ENCODE assay signal across 15 cellular contexts in the genomic region with DNA sequence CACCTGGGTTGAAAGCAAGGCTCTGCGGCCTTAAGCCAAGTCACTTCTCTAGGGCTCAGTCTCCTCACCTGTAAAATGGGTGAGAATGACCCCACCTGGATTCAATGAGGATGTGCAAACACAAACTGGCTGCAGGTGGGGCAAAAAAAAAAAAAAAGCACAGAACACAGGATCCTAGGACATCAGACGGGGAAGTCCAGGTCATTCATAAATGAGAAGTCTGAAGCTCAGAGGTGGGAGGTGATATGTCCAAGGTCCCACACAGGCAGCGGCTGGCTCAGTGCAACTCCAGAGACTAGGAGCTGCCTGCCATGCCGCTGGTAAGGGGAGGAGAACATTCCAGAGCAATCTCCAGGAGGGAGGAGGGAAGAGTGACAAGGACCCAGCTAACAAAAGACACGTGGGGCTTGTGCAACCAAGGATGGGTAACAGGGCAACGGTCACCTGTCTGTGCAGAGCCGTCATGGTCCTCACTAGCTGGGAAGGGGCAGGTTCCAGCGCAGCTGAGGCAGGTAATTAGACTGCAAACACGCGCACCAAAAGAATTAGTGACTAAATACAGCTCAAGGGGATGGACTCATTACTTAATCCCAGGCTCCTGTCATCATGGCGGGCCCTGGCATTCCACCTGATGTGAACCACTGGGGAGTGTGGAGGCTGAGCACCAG. TPM values are rescaled to one million over a fixed set of nuclear protein-coding genes. Genes with fewer than 3 reads are reported as not detected.
DNase-seq lines count a peak whose midpoint lies in the region; ATAC-seq lines count a peak whose summit lies in the region.
"Had no signal": no experiment of that assay in that cellular context is flagged by ENCODE, and none has a peak within 500 bp of the region (broad histone marks: within the 10 kb centered on the region; RNA-seq: fewer than 3 reads in every experiment).

No MANE protein-coding gene starts in this region.

- H3K4me3 ChIP-seq in CD4-positive, CD25-positive, alpha-beta regulatory T cell (ENCODE audit: low read depth, low read length), result no peak overlapping the region
- H3K4me3 ChIP-seq: cardiac muscle cell, left lung, PC-9 had no signal

- H3K9me3 ChIP-seq in CD4-positive, CD25-positive, alpha-beta regulatory T cell (ENCODE audit: control insufficient read depth in 2 of 2, low read length in 2 of 2), result no peaks in the 10 kb centered on the region
- H3K9me3 ChIP-seq: left lung had no signal

- peaks cover 82% of the 10 kb centered on the region for H3K4me1 ChIP-seq in CD4-positive, CD25-positive, alpha-beta regulatory T cell (ENCODE audit: control insufficient read depth, insufficient read depth, low read length, poor library complexity, severe bottlenecking)

- no peaks in the 10 kb centered on the region for H3K36me3 ChIP-seq in CD4-positive, CD25-positive, alpha-beta regulatory T cell (ENCODE audit: control insufficient read depth, insufficient read depth, low read length)
- H3K36me3 ChIP-seq: cardiac muscle cell, left lung had no signal

- DNase-seq in CD4-positive, CD25-positive, alpha-beta regulatory T cell, result no peak
- DNase-seq in EH (ENCODE audit: low read depth) (peak; percentile 38), left lobe of liver (ENCODE audit: low spot score) (peak; percentile 70), AG08395 (ENCODE audit: low spot score) (no peak), medulla oblongata (ENCODE audit: extremely low spot score) (no peak)
- no peak for DNase-seq in activated T-helper 2 cell treated with anti-CD3 and anti-CD28 coated beads, Interferon-gamma antibody, Interleukin-2, Interleukin-4, amounts not matched to agents 10 μg/mL and 5 μg/mL and 100 μg/mL, durations not matched to agents 14 hours and 24 hours and 36 hours (ENCODE audit: low spot score)
- DNase-seq in activated CD8-positive, alpha-beta memory T cell treated with anti-CD3 and anti-CD28 coated beads, Interleukin-2, amount 10 ng/mL, durations not matched to agents 7 days and 5 days, result no peak
- DNase-seq: activated naive CD4-positive, alpha-beta T cell treated with anti-CD3 and anti-CD28 coated beads, Interleukin-2, amount 10 ng/mL, durations not matched to agents 7 days and 5 days; left lung; MM.1S; NCI-H187 treated with DMSO at 0.1 percent for 48 hours; NCI-H510A treated with DMSO at 0.1 percent for 48 hours; PC-9 had no signal

- H3K27ac ChIP-seq in CD4-positive, CD25-positive, alpha-beta regulatory T cell (ENCODE audit: insufficient read depth, low read length, poor library complexity, severe bottlenecking), result no peak overlapping the region
- H3K27ac ChIP-seq: cardiac muscle cell, left lung, PC-9 had no signal

- peaks cover 12 to 89% (median 68%) of the 10 kb centered on the region in 4 donors for H3K4me1 Mint-ChIP-seq in CD4-positive, CD25-positive, alpha-beta regulatory T cell
- H3K4me1 Mint-ChIP-seq in activated T-helper 2 cell treated with anti-CD3 and anti-CD28 coated beads, Interferon-gamma antibody, Interleukin-2, Interleukin-4, amounts not matched to agents 10 μg/mL and 5 μg/mL and 100 μg/mL, durations not matched to agents 14 hours and 24 hours and 36 hours (ENCODE audit: low read depth), result peaks cover 52% of the 10 kb centered on the region
- H3K4me1 Mint-ChIP-seq in activated CD8-positive, alpha-beta memory T cell treated with anti-CD3 and anti-CD28 coated beads, Interleukin-2, amount 10 ng/mL, durations not matched to agents 7 days and 5 days, result peaks cover 16% of the 10 kb centered on the region

- H3K36me3 Mint-ChIP-seq in CD4-positive, CD25-positive, alpha-beta regulatory T cell, result no peaks in the 10 kb centered on the region
- H3K36me3 Mint-ChIP-seq in activated T-helper 2 cell treated with anti-CD3 and anti-CD28 coated beads, Interferon-gamma antibody, Interleukin-2, Interleukin-4, amounts not matched to agents 10 μg/mL and 5 μg/mL and 100 μg/mL, durations not matched to agents 14 hours and 24 hours and 36 hours (ENCODE audit: low read depth), result no peaks in the 10 kb centered on the region
- H3K36me3 Mint-ChIP-seq in activated CD8-positive, alpha-beta memory T cell treated with anti-CD3 and anti-CD28 coated beads, Interleukin-2, amount 10 ng/mL, durations not matched to agents 7 days and 5 days, result no peaks in the 10 kb centered on the region
- H3K36me3 Mint-ChIP-seq: activated naive CD4-positive, alpha-beta T cell treated with anti-CD3 and anti-CD28 coated beads, Interleukin-2, amount 10 ng/mL, durations not matched to agents 7 days and 5 days had no signal

- no peaks in the 10 kb centered on the region for H3K27me3 Mint-ChIP-seq in CD4-positive, CD25-positive, alpha-beta regulatory T cell
- no peaks in the 10 kb centered on the region for H3K27me3 Mint-ChIP-seq in activated T-helper 2 cell treated with anti-CD3 and anti-CD28 coated beads, Interferon-gamma antibody, Interleukin-2, Interleukin-4, amounts not matched to agents 10 μg/mL and 5 μg/mL and 100 μg/mL, durations not matched to agents 14 hours and 24 hours and 36 hours (ENCODE audit: low read depth)
- H3K27me3 Mint-ChIP-seq in activated CD8-positive, alpha-beta memory T cell treated with anti-CD3 and anti-CD28 coated beads, Interleukin-2, amount 10 ng/mL, durations not matched to agents 7 days and 5 days, result no peaks in the 10 kb centered on the region
- H3K27me3 Mint-ChIP-seq: activated naive CD4-positive, alpha-beta T cell treated with anti-CD3 and anti-CD28 coated beads, Interleukin-2, amount 10 ng/mL, durations not matched to agents 7 days and 5 days had no signal

- ATAC-seq in CD4-positive, CD25-positive, alpha-beta regulatory T cell (ENCODE audit: low read depth in 2 of 2), result no peak
- ATAC-seq in left lobe of liver (peak; percentile 88), HG02571 (IDR thresholded peaks at IDR 0.05; ENCODE audit: unreplicated experiment) (no peak)
- no peak for ATAC-seq in activated CD8-positive, alpha-beta memory T cell treated with anti-CD3 and anti-CD28 coated beads, Interleukin-2, amount 10 ng/mL, durations not matched to agents 7 days and 5 days
- ATAC-seq: left lung had no signal

- H3K27me3 ChIP-seq in CD4-positive, CD25-positive, alpha-beta regulatory T cell (ENCODE audit: control insufficient read depth, insufficient read depth, low read length), result no peaks in the 10 kb centered on the region
- H3K27me3 ChIP-seq: cardiac muscle cell, left lung had no signal

- H3K9me3 Mint-ChIP-seq in CD4-positive, CD25-positive, alpha-beta regulatory T cell, result no peaks in the 10 kb centered on the region
- H3K9me3 Mint-ChIP-seq in activated T-helper 2 cell treated with anti-CD3 and anti-CD28 coated beads, Interferon-gamma antibody, Interleukin-2, Interleukin-4, amounts not matched to agents 10 μg/mL and 5 μg/mL and 100 μg/mL, durations not matched to agents 14 hours and 24 hours and 36 hours, result no peaks in the 10 kb centered on the region
- no peaks in the 10 kb centered on the region for H3K9me3 Mint-ChIP-seq in activated CD8-positive, alpha-beta memory T cell treated with anti-CD3 and anti-CD28 coated beads, Interleukin-2, amount 10 ng/mL, durations not matched to agents 7 days and 5 days (ENCODE audit: low read depth)
- H3K9me3 Mint-ChIP-seq: activated naive CD4-positive, alpha-beta T cell treated with anti-CD3 and anti-CD28 coated beads, Interleukin-2, amount 10 ng/mL, durations not matched to agents 7 days and 5 days had no signal

- peak overlapping the region; percentile 53 to 82 (median 66) for H3K4me3 Mint-ChIP-seq in CD4-positive, CD25-positive, alpha-beta regulatory T cell
- H3K4me3 Mint-ChIP-seq in activated T-helper 2 cell treated with anti-CD3 and anti-CD28 coated beads, Interferon-gamma antibody, Interleukin-2, Interleukin-4, amounts not matched to agents 10 μg/mL and 5 μg/mL and 100 μg/mL, durations not matched to agents 14 hours and 24 hours and 36 hours (ENCODE audit: low read depth), result no peak overlapping the region
- H3K4me3 Mint-ChIP-seq in activated CD8-positive, alpha-beta memory T cell treated with anti-CD3 and anti-CD28 coated beads, Interleukin-2, amount 10 ng/mL, durations not matched to agents 7 days and 5 days, result no peak overlapping the region
- H3K4me3 Mint-ChIP-seq: activated naive CD4-positive, alpha-beta T cell treated with anti-CD3 and anti-CD28 coated beads, Interleukin-2, amount 10 ng/mL, durations not matched to agents 7 days and 5 days had no signal

- peak overlapping the region; percentile 52 to 72 (median 67) for H3K27ac Mint-ChIP-seq in CD4-positive, CD25-positive, alpha-beta regulatory T cell
- H3K27ac Mint-ChIP-seq in activated T-helper 2 cell treated with anti-CD3 and anti-CD28 coated beads, Interferon-gamma antibody, Interleukin-2, Interleukin-4, amounts not matched to agents 10 μg/mL and 5 μg/mL and 100 μg/mL, durations not matched to agents 14 hours and 24 hours and 36 hours, result peak overlapping the region; percentile 70
- H3K27ac Mint-ChIP-seq in activated CD8-positive, alpha-beta memory T cell treated with anti-CD3 and anti-CD28 coated beads, Interleukin-2, amount 10 ng/mL, durations not matched to agents 7 days and 5 days, result no peak overlapping the region
- H3K27ac Mint-ChIP-seq: activated naive CD4-positive, alpha-beta T cell treated with anti-CD3 and anti-CD28 coated beads, Interleukin-2, amount 10 ng/mL, durations not matched to agents 7 days and 5 days had no signal

- intact Hi-C loops in activated T-helper 2 cell treated with anti-CD3 and anti-CD28 coated beads, Interferon-gamma antibody, Interleukin-2, Interleukin-4, amounts not matched to agents 10 μg/mL and 5 μg/mL and 100 μg/mL, durations not matched to agents 14 hours and 24 hours and 36 hours (cut with micrococcal nuclease), result no loop called here

- CTCF ChIA-PET in activated CD8-positive, alpha-beta memory T cell treated with anti-CD3 and anti-CD28 coated beads, Interleukin-2, amount 10 ng/mL, durations not matched to agents 7 days and 5 days (lab: Charles Lee), result interaction anchor here (1.1 to 1.4 kb wide), 3 partner anchors 9 to 24 kb away, joined by 3 to 5 read pairs (median 4); no protein-coding TSS in a partner anchor

RNA-seq across cellular contexts. Expression of gene IFFO2, which starts 19.5 kb away (rescaled TPM):
- 101 TPM for total RNA-seq in CD4-positive, CD25-positive, alpha-beta regulatory T cell
- polyA plus RNA-seq in CD4-positive, CD25-positive, alpha-beta regulatory T cell, result 1 to 10 TPM; 1.4 to 4.7 (median 2.9) TPM
- 48.5 and 49.4 TPM in 2 replicates for total RNA-seq in activated T-helper 2 cell treated with anti-CD3 and anti-CD28 coated beads, Interferon-gamma antibody, Interleukin-2, Interleukin-4, amounts not matched to agents 10 μg/mL and 5 μg/mL and 100 μg/mL, durations not matched to agents 14 hours and 24 hours and 36 hours
- total RNA-seq in left lobe of liver, result 4.1 TPM
- 10 to 100 TPM; 12.5 to 13.7 TPM for total RNA-seq in activated CD8-positive, alpha-beta memory T cell treated with anti-CD3 and anti-CD28 coated beads, Interleukin-2, amount 10 ng/mL, durations not matched to agents 7 days and 5 days

RNA-seq across cellular contexts. Expression of gene ALDH4A1, which starts 34.6 kb away (rescaled TPM):
- total RNA-seq in CD4-positive, CD25-positive, alpha-beta regulatory T cell, result 1.4 TPM
- polyA plus RNA-seq in CD4-positive, CD25-positive, alpha-beta regulatory T cell, result 1 to 10 TPM; 1.0 to 2.0 (median 1.5) TPM
- total RNA-seq in activated T-helper 2 cell treated with anti-CD3 and anti-CD28 coated beads, Interferon-gamma antibody, Interleukin-2, Interleukin-4, amounts not matched to agents 10 μg/mL and 5 μg/mL and 100 μg/mL, durations not matched to agents 14 hours and 24 hours and 36 hours, result 4.4 and 5.0 TPM in 2 replicates
- total RNA-seq in left lobe of liver, result 359 TPM
- 1 to 10 TPM; 4.5 to 5.8 TPM for total RNA-seq in activated CD8-positive, alpha-beta memory T cell treated with anti-CD3 and anti-CD28 coated beads, Interleukin-2, amount 10 ng/mL, durations not matched to agents 7 days and 5 days

Comparison
In these comparisons a context has a peak if more than half of its experiments do, and no peak if none do; other contexts are left out.
1. DNase-seq: peak in EH (single experiment) and left lobe of liver (single experiment); none in CD4-positive, CD25-positive, alpha-beta regulatory T cell (0 of 3), activated T-helper 2 cell treated with anti-CD3 and anti-CD28 coated beads, Interferon-gamma antibody, Interleukin-2, Interleukin-4, amounts not matched to agents 10 μg/mL and 5 μg/mL and 100 μg/mL, durations not matched to agents 14 hours and 24 hours and 36 hours (single experiment), activated CD8-positive, alpha-beta memory T cell treated with anti-CD3 and anti-CD28 coated beads, Interleukin-2, amount 10 ng/mL, durations not matched to agents 7 days and 5 days (single experiment), AG08395 (single experiment) and medulla oblongata (single experiment).
2. H3K4me3 Mint-ChIP-seq: peak in CD4-positive, CD25-positive, alpha-beta regulatory T cell (4 of 4); none in activated T-helper 2 cell treated with anti-CD3 and anti-CD28 coated beads, Interferon-gamma antibody, Interleukin-2, Interleukin-4, amounts not matched to agents 10 μg/mL and 5 μg/mL and 100 μg/mL, durations not matched to agents 14 hours and 24 hours and 36 hours (single experiment) and activated CD8-positive, alpha-beta memory T cell treated with anti-CD3 and anti-CD28 coated beads, Interleukin-2, amount 10 ng/mL, durations not matched to agents 7 days and 5 days (single experiment).
3. RNA of gene ALDH4A1, which starts 34.6 kb away (total RNA-seq): 359 TPM in left lobe of liver (single experiment); 4.5 to 5.8 TPM in activated CD8-positive, alpha-beta memory T cell treated with anti-CD3 and anti-CD28 coated beads, Interleukin-2, amount 10 ng/mL, durations not matched to agents 7 days and 5 days, 4.4 to 5.0 TPM in activated T-helper 2 cell treated with anti-CD3 and anti-CD28 coated beads, Interferon-gamma antibody, Interleukin-2, Interleukin-4, amounts not matched to agents 10 μg/mL and 5 μg/mL and 100 μg/mL, durations not matched to agents 14 hours and 24 hours and 36 hours and 1.4 TPM in CD4-positive, CD25-positive, alpha-beta regulatory T cell (single experiment); every median in the first group is over 10 times any median in the second.